9 cellular contexts compared by ENCODE assay signal in the genomic region with DNA sequence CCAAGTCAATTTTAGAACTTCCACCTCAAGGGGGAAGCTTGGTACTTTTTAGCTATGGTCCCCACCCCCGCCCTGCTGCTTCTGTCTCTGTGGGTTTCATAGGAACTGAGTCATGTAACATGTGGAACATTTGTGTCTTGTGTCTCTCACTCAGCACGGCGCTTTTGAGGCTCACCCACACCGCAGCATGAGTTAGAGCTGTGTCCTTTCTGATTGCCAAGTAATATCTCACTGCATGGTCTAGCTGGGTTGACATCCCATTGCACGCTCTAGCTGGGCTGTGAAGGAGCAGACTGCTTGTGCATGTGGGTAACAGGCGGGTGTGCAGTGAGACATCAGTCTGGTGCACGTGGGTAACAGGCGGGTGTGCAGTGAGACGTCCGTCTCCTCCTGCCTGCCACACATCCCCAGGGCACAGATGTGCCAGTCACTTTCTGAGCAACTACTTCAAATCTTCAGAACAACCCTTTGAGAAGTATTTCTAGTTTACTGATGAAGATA. TPM values are rescaled to one million over a fixed set of nuclear protein-coding genes. Genes with fewer than 3 reads are reported as not detected.
DNase-seq lines count a peak whose midpoint lies in the region; ATAC-seq, FAIRE-seq and TF ChIP-seq lines count a peak whose summit lies in the region.
"Had no signal": no experiment of that assay in that cellular context is flagged by ENCODE, and none has a peak within 500 bp of the region (broad histone marks: within the 10 kb centered on the region; RNA-seq: fewer than 3 reads in every experiment).

No MANE protein-coding gene starts in this region.

- H2BK12ac ChIP-seq in trophoblast cell (ENCODE audit: low read length), result no peak overlapping the region

- peak; percentile 84 to 86 for ATAC-seq in CD4-positive, CD25-positive, alpha-beta regulatory T cell (ENCODE audit: low read depth in 2 of 2)

- no peaks in the 10 kb centered on the region for H3K27me3 Mint-ChIP-seq in CD4-positive, CD25-positive, alpha-beta regulatory T cell
- H3K27me3 Mint-ChIP-seq in activated naive CD8-positive, alpha-beta T cell treated with anti-CD3 and anti-CD28 coated beads for 36 hours, result peaks cover 3% of the 10 kb centered on the region

- H3K4me3 Mint-ChIP-seq in CD4-positive, CD25-positive, alpha-beta regulatory T cell, result peak overlapping the region in 3 of 4 donors; percentile 29 to 76 (median 62)
- H3K4me3 Mint-ChIP-seq in activated naive CD8-positive, alpha-beta T cell treated with anti-CD3 and anti-CD28 coated beads for 36 hours, result peak overlapping the region; percentile 75

- H3K27me3 ChIP-seq in CD4-positive, CD25-positive, alpha-beta regulatory T cell (ENCODE audit: control insufficient read depth, insufficient read depth, low read length), result no peaks in the 10 kb centered on the region
- H3K27me3 ChIP-seq in trophoblast cell (ENCODE audit: insufficient read depth, low read length) (no peaks in the 10 kb centered on the region), tibial nerve (peaks cover 0 to 7% of the 10 kb centered on the region in 2 donors), suprapubic skin (no peaks in the 10 kb centered on the region)

- no peak overlapping the region for H2BK5ac ChIP-seq in trophoblast cell (ENCODE audit: low read depth, low read length, poor library complexity)

- H3K14ac ChIP-seq in trophoblast cell (ENCODE audit: low read length), result no peak overlapping the region

- TF ChIP-seq POLR2A in tibial nerve (IDR thresholded peaks at IDR 0.05) (no peak), suprapubic skin (IDR thresholded peaks at IDR 0.05) (no peak), H54 (IDR thresholded peaks at IDR 0.05; ENCODE audit: low read depth, low read length) (no peak)

- H3K4ac ChIP-seq in trophoblast cell (ENCODE audit: low read depth, low read length), result no peak overlapping the region

- H2AFZ ChIP-seq in trophoblast cell (ENCODE audit: insufficient read depth, low read length, poor library complexity), result no peak overlapping the region

- H3K79me1 ChIP-seq in trophoblast cell (ENCODE audit: low read length), result no peaks in the 10 kb centered on the region

- peaks cover 27% of the 10 kb centered on the region for H3K4me1 ChIP-seq in CD4-positive, CD25-positive, alpha-beta regulatory T cell (ENCODE audit: control insufficient read depth, insufficient read depth, low read length, poor library complexity, severe bottlenecking)
- H3K4me1 ChIP-seq in trophoblast cell (ENCODE audit: control insufficient read depth in 1 of 2, insufficient read depth in 2 of 2, low read length in 2 of 2), result peaks cover 0 to 2% of the 10 kb centered on the region in 2 experiments
- no peaks in the 10 kb centered on the region for H3K4me1 ChIP-seq in tibial nerve
- H3K4me1 ChIP-seq in suprapubic skin, result peaks cover 14% of the 10 kb centered on the region

- H3K79me2 ChIP-seq in trophoblast cell (ENCODE audit: control insufficient read depth, insufficient read depth, low read length, poor library complexity), result no peaks in the 10 kb centered on the region

- peak in 1 of 3 donors; percentile 89 for DNase-seq in CD4-positive, CD25-positive, alpha-beta regulatory T cell
- peak; percentile 57 for DNase-seq in HCEC 1CT
- DNase-seq in SIG-M5 treated with dmso at 0.1 percent for 504 hours (lab: John Stamatoyannopoulos, UW; ENCODE audit: unreplicated experiment), result peak; percentile 58
- DNase-seq in activated naive CD8-positive, alpha-beta T cell treated with anti-CD3 and anti-CD28 coated beads for 36 hours, result peak; percentile 89
- peak; percentile 34 to 44 for DNase-seq in trophoblast cell
- DNase-seq in tibial nerve (ENCODE audit: low spot score in 2 of 2), result no peak
- DNase-seq in suprapubic skin (ENCODE audit: low spot score in 2 of 2), result no peak
- no peak for DNase-seq in H54 (ENCODE audit: insufficient read length, low spot score)

- no peak overlapping the region for H4K91ac ChIP-seq in trophoblast cell (ENCODE audit: low read depth, low read length)

- TF ChIP-seq CTCF in tibial nerve (IDR thresholded peaks at IDR 0.05) (no peak), suprapubic skin (IDR thresholded peaks at IDR 0.05) (no peak)

- no peaks in the 10 kb centered on the region for H3K9me3 ChIP-seq in CD4-positive, CD25-positive, alpha-beta regulatory T cell (ENCODE audit: control insufficient read depth in 2 of 2, low read length in 2 of 2)
- H3K9me3 ChIP-seq in trophoblast cell (ENCODE audit: insufficient read depth, low read depth, low read length) (no peaks in the 10 kb centered on the region), tibial nerve (no peaks in the 10 kb centered on the region), suprapubic skin (no peaks in the 10 kb centered on the region)

- WGBS in trophoblast cell (ENCODE audit: extremely low coverage, insufficient coverage, insufficient read length), result no CpG with 5 or more reads among the region's 10 CpGs
- WGBS in tibial nerve, 2 donors, result 67 to 72% methylated on average over 10 of the region's 10 CpGs
- 63% methylated on average over 10 of the region's 10 CpGs for WGBS in suprapubic skin

- peak overlapping the region; percentile 31 for H3K27ac ChIP-seq in CD4-positive, CD25-positive, alpha-beta regulatory T cell (ENCODE audit: insufficient read depth, low read length, poor library complexity, severe bottlenecking)
- no peak overlapping the region for H3K27ac ChIP-seq in trophoblast cell (ENCODE audit: low read depth, low read length)
- peak overlapping the region in 1 of 4 donors; percentile 59 for H3K27ac ChIP-seq in tibial nerve
- no peak overlapping the region for H3K27ac ChIP-seq in suprapubic skin

- H3K9ac ChIP-seq in trophoblast cell (ENCODE audit: low read length), result no peak overlapping the region

- no peaks in the 10 kb centered on the region for H3K36me3 ChIP-seq in CD4-positive, CD25-positive, alpha-beta regulatory T cell (ENCODE audit: control insufficient read depth, insufficient read depth, low read length)
- H3K36me3 ChIP-seq in trophoblast cell (ENCODE audit: control insufficient read depth in 1 of 2, insufficient read depth in 2 of 2, low read length in 2 of 2) (no peaks in the 10 kb centered on the region), tibial nerve (no peaks in the 10 kb centered on the region), suprapubic skin (no peaks in the 10 kb centered on the region)

- H2BK120ac ChIP-seq in trophoblast cell (ENCODE audit: insufficient read depth, low read length, poor library complexity), result no peak overlapping the region

- FAIRE-seq in H54 (lab: Jason Lieb, UNC), result no peak

- peak overlapping the region in 2 of 3 donors; percentile 72 to 93 for H3K27ac Mint-ChIP-seq in CD4-positive, CD25-positive, alpha-beta regulatory T cell
- H3K27ac Mint-ChIP-seq in activated naive CD8-positive, alpha-beta T cell treated with anti-CD3 and anti-CD28 coated beads for 36 hours, result peak overlapping the region; percentile 100

- TF ChIP-seq EP300 in tibial nerve (IDR thresholded peaks at IDR 0.05) (no peak), suprapubic skin (IDR thresholded peaks at IDR 0.05) (no peak)

- H4K8ac ChIP-seq in trophoblast cell (ENCODE audit: low read depth, low read length), result no peak overlapping the region

- no peak overlapping the region for H2AK5ac ChIP-seq in trophoblast cell (ENCODE audit: low read length)

- no peaks in the 10 kb centered on the region for H3K36me3 Mint-ChIP-seq in CD4-positive, CD25-positive, alpha-beta regulatory T cell
- H3K36me3 Mint-ChIP-seq in activated naive CD8-positive, alpha-beta T cell treated with anti-CD3 and anti-CD28 coated beads for 36 hours, result no peaks in the 10 kb centered on the region

- H3K4me2 ChIP-seq in trophoblast cell (ENCODE audit: low read length), result no peak overlapping the region

- no peak overlapping the region for H3K18ac ChIP-seq in trophoblast cell (ENCODE audit: low read length)

- no peak overlapping the region for H4K12ac ChIP-seq in trophoblast cell (ENCODE audit: low read depth, low read length)

- no peaks in the 10 kb centered on the region for H3K9me3 Mint-ChIP-seq in CD4-positive, CD25-positive, alpha-beta regulatory T cell
- H3K9me3 Mint-ChIP-seq in activated naive CD8-positive, alpha-beta T cell treated with anti-CD3 and anti-CD28 coated beads for 36 hours, result no peaks in the 10 kb centered on the region

- peak overlapping the region; percentile 9 for H3K23ac ChIP-seq in trophoblast cell (ENCODE audit: low read length)

- H3K4me1 Mint-ChIP-seq in CD4-positive, CD25-positive, alpha-beta regulatory T cell, result peaks cover 0 to 35% (median 24%) of the 10 kb centered on the region in 4 donors
- H3K4me1 Mint-ChIP-seq in activated naive CD8-positive, alpha-beta T cell treated with anti-CD3 and anti-CD28 coated beads for 36 hours, result peaks cover 45% of the 10 kb centered on the region

- no peak overlapping the region for H3K4me3 ChIP-seq in CD4-positive, CD25-positive, alpha-beta regulatory T cell (ENCODE audit: low read depth, low read length)
- H3K4me3 ChIP-seq in trophoblast cell (ENCODE audit: low read depth, low read length) (peak overlapping the region; percentile 42), tibial nerve (no peak overlapping the region), suprapubic skin (no peak overlapping the region)

RNA-seq across cellular contexts. Expression of a gene that starts 26.4 kb away (rescaled TPM):
- total RNA-seq in CD4-positive, CD25-positive, alpha-beta regulatory T cell, result 111 TPM
- 10 to 100 TPM; 10.3 to 13.3 (median 11.9) TPM for polyA plus RNA-seq in CD4-positive, CD25-positive, alpha-beta regulatory T cell
- 100 to 1,000 TPM; 298 to 301 TPM for total RNA-seq in activated naive CD8-positive, alpha-beta T cell treated with anti-CD3 and anti-CD28 coated beads for 36 hours
- 379 and 403 TPM in 2 replicates for polyA plus RNA-seq in trophoblast cell (2013)
- 1 to 10 TPM; 5.5 to 6.6 (median 6.0) TPM for total RNA-seq in tibial nerve
- 10 to 100 TPM in 3 of 4 donors, 1 to 10 TPM in 1; 10.0 to 99.4 (median 61.1) TPM for total RNA-seq in suprapubic skin

RNA-seq across cellular contexts. Expression of a gene that starts 40.6 kb away (rescaled TPM):
- not detected for total RNA-seq in CD4-positive, CD25-positive, alpha-beta regulatory T cell
- not detected for polyA plus RNA-seq in CD4-positive, CD25-positive, alpha-beta regulatory T cell
- not detected for total RNA-seq in activated naive CD8-positive, alpha-beta T cell treated with anti-CD3 and anti-CD28 coated beads for 36 hours
- polyA plus RNA-seq in trophoblast cell (2013), result not detected in 2 replicates
- total RNA-seq in tibial nerve (not detected), suprapubic skin (not detected)
- total RNA-seq: dermis microvascular lymphatic vessel endothelial cell had no signal

RNA-seq across cellular contexts. Expression of a gene that starts 55.5 kb away (rescaled TPM):
- 114 TPM for total RNA-seq in CD4-positive, CD25-positive, alpha-beta regulatory T cell
- polyA plus RNA-seq in CD4-positive, CD25-positive, alpha-beta regulatory T cell, result 10 to 100 TPM; 20.4 to 27.6 (median 25.9) TPM
- total RNA-seq in activated naive CD8-positive, alpha-beta T cell treated with anti-CD3 and anti-CD28 coated beads for 36 hours, result 10 to 100 TPM; 25.6 to 27.0 TPM
- polyA plus RNA-seq in trophoblast cell (2013), result 30.9 and 33.0 TPM in 2 replicates
- total RNA-seq in tibial nerve (10 to 100 TPM; 21.9 to 27.3 (median 24.6) TPM), suprapubic skin (10 to 100 TPM; 24.9 to 40.1 (median 26.5) TPM)

Comparison
In these comparisons a context has a peak if more than half of its experiments do, and no peak if none do; other contexts are left out.
1. DNase-seq: peak in HCEC 1CT (single experiment), SIG-M5 treated with dmso at 0.1 percent for 504 hours (single experiment), activated naive CD8-positive, alpha-beta T cell treated with anti-CD3 and anti-CD28 coated beads for 36 hours (single experiment) and trophoblast cell (2 of 2); none in tibial nerve (0 of 2), suprapubic skin (0 of 2) and H54 (single experiment).